In the genomic region with DNA sequence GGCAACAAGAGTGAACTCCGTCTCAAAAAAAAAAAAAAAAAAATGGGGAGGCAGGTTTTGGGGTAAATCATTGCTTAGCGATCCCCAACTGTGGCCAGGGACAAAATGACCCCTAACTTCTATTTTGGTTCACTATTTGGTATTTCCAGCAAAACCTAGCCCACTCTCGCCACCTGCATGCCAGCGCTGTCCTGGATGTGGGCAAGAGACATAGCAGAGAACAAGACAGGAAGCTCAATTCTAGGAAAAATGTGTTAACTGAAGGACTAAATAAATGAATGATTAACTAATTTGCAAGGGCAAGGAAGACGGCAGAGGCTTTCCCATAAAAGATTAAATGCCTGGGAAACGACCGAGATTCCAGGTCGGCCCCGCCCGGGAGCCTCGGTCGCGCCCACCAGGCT, we compare ENCODE assay signal across 8 cellular contexts. TPM values are rescaled to one million over a fixed set of nuclear protein-coding genes. Genes with fewer than 3 reads are reported as not detected.
A peak's percentile ranks its signal among the peaks of the same experiment; 100 is the strongest.
DNase-seq lines count a peak whose midpoint lies in the region; ATAC-seq lines count a peak whose summit lies in the region.

No MANE protein-coding gene starts in this region.

- no peaks in the 10 kb centered on the region for H3K79me2 ChIP-seq in ACC112 (ENCODE audit: control insufficient read depth, insufficient read depth, low read length, unreplicated experiment)
- peaks cover 9% of the 10 kb centered on the region; the same call in 1 of the 2 replicates for H3K79me2 ChIP-seq in GM23248 (ENCODE audit: insufficient read depth)

- peak overlapping the region; percentile 91 to 99 for H3K27ac Mint-ChIP-seq in activated naive CD4-positive, alpha-beta T cell treated with anti-CD3 and anti-CD28 coated beads, Interleukin-2, amount 50 U/mL, for 72 hours

- no peaks in the 10 kb centered on the region for H4K20me1 ChIP-seq in GM23248 (ENCODE audit: insufficient read depth)

- H3K9ac ChIP-seq in GM23248 (peak overlapping the region; percentile 92), iPS-20b (ENCODE audit: low read depth, low read length) (peak overlapping the region; percentile 92; the same call in 1 of the 2 replicates), stomach smooth muscle (ENCODE audit: low read length in 2 of 2) (peak overlapping the region; percentile 81 to 87)

- no peaks in the 10 kb centered on the region for H3K9me2 ChIP-seq in GM23248 (ENCODE audit: insufficient read depth)

- no peaks in the 10 kb centered on the region for H3K9me3 Mint-ChIP-seq in activated naive CD4-positive, alpha-beta T cell treated with anti-CD3 and anti-CD28 coated beads, Interleukin-2, amount 50 U/mL, for 72 hours

- H3K4me2 ChIP-seq in GM23248 (ENCODE audit: unreplicated experiment) = peak overlapping the region; percentile 84

- in situ Hi-C loops in GM23248 (cut with MboI) = loop anchor here (25.0 kb wide), 1 partner anchor 266 kb away; a partner anchor contains a TSS

- H3K9me3 ChIP-seq in GM23248 (ENCODE audit: low read depth) (no peaks in the 10 kb centered on the region), iPS-20b (ENCODE audit: insufficient read depth, low read depth, low read length) (no peaks in the 10 kb centered on the region), stomach smooth muscle (ENCODE audit: control insufficient read depth in 2 of 2, low read length in 2 of 2) (no peaks in the 10 kb centered on the region)

- no peaks in the 10 kb centered on the region for H3K36me3 ChIP-seq in ACC112 (ENCODE audit: insufficient read depth, low read length)
- no peaks in the 10 kb centered on the region for H3K36me3 ChIP-seq in GM23248 (ENCODE audit: low read depth)
- H3K36me3 ChIP-seq in iPS-20b (ENCODE audit: insufficient read depth, low read depth, low read length) = 0 out of 2 replicates have a peak, but pooled peaks cover 4% of the 10 kb centered on the region
- peaks cover 15 to 19% of the 10 kb centered on the region in 2 donors for H3K36me3 ChIP-seq in stomach smooth muscle (ENCODE audit: control insufficient read depth in 2 of 2, insufficient read depth in 2 of 2, low read length in 2 of 2)

- no peaks in the 10 kb centered on the region for H3F3A ChIP-seq in GM23248 (ENCODE audit: insufficient read depth)

- ATAC-seq in activated naive CD4-positive, alpha-beta T cell treated with anti-CD3 and anti-CD28 coated beads, Interleukin-2, amount 50 U/mL, for 72 hours = peak; percentile 0 to 1
- ATAC-seq in GM18498 (IDR thresholded peaks at IDR 0.05; ENCODE audit: unreplicated experiment) = no peak

- no peaks in the 10 kb centered on the region for H3K36me3 Mint-ChIP-seq in activated naive CD4-positive, alpha-beta T cell treated with anti-CD3 and anti-CD28 coated beads, Interleukin-2, amount 50 U/mL, for 72 hours

- H3K4me1 ChIP-seq in ACC112 (ENCODE audit: control insufficient read depth, insufficient read depth, low read length, unreplicated experiment) (peaks cover 5% of the 10 kb centered on the region), GM23248 (ENCODE audit: insufficient read depth) (0 out of 2 replicates have a peak, but pooled peaks cover 3% of the 10 kb centered on the region), iPS-20b (ENCODE audit: insufficient read depth, low read length) (no peaks in the 10 kb centered on the region), stomach smooth muscle (ENCODE audit: control insufficient read depth, insufficient read depth, low read length) (peaks cover 11% of the 10 kb centered on the region)

- H3K27me3 ChIP-seq in ACC112 (ENCODE audit: insufficient read depth, low read length) (no peaks in the 10 kb centered on the region), GM23248 (replicated peaks; ENCODE audit: insufficient read depth) (no peaks in the 10 kb centered on the region), iPS-20b (ENCODE audit: insufficient read depth, low read length) (no peaks in the 10 kb centered on the region), stomach smooth muscle (ENCODE audit: control insufficient read depth in 1 of 2, insufficient read depth in 2 of 2, low read length in 2 of 2) (no peaks in the 10 kb centered on the region)

- WGBS in GM23248 (ENCODE audit: low coverage in 1 of 2, low lambda C conversion rate in 2 of 2, missing lambda C conversion rate in 2 of 2), 2 experiments = 5 to 6% methylated on average over 13 of the region's 13 CpGs

- H3K4me3 ChIP-seq in ACC112 (ENCODE audit: low read depth, low read length) = peak overlapping the region; percentile 98
- H3K4me3 ChIP-seq in GM23248 = peak overlapping the region; percentile 83
- H3K4me3 ChIP-seq in iPS-20b (ENCODE audit: low read length) = peak overlapping the region; percentile 75
- peak overlapping the region; percentile 83 to 88 for H3K4me3 ChIP-seq in stomach smooth muscle (ENCODE audit: low read length in 2 of 2)

- DNase-seq in GM23248 (no peak), NCI-H1436 (lab: John Stamatoyannopoulos, UW) (no peak), NCI-H187 treated with DMSO at 0.1 percent for 48 hours (lab: John Stamatoyannopoulos, UW) (no peak)
- no peak for DNase-seq in activated naive CD4-positive, alpha-beta T cell treated with anti-CD3 and anti-CD28 coated beads, Interleukin-2, amount 50 U/mL, for 72 hours (ENCODE audit: low spot score in 2 of 2)

- H3K27ac ChIP-seq in ACC112 (ENCODE audit: low read depth, low read length) (peak overlapping the region; percentile 77), GM23248 (peak overlapping the region; percentile 94), iPS-20b (ENCODE audit: low read length) (no peak overlapping the region), stomach smooth muscle (ENCODE audit: low read length) (peak overlapping the region; percentile 86)

- H2AFZ ChIP-seq in ACC112 (ENCODE audit: low read length, unreplicated experiment) (peak overlapping the region; percentile 99), GM23248 (peak overlapping the region; percentile 91)

RNA-seq across cellular contexts. Expression of a gene that starts 0.4 kb away (rescaled TPM):
- total RNA-seq in GM23248 (2014; rRNA removed; shearing (Covaris generic)) = 10.9 and 18.7 TPM in 2 replicates
- polyA plus RNA-seq in GM23248 (2016; fragmentation: Nextera tagmentation; extraction: Ambion mirVana) = 10.5 and 12.5 TPM in 2 replicates
- total RNA-seq in activated naive CD4-positive, alpha-beta T cell treated with anti-CD3 and anti-CD28 coated beads, Interleukin-2, amount 50 U/mL, for 72 hours = 10 to 100 TPM in 1 of 2 donors, 1 to 10 TPM in 1; 8.1 to 12.4 TPM

RNA-seq across cellular contexts. Expression of a gene that starts 6.4 kb away (rescaled TPM):
- total RNA-seq in GM23248 (2014; rRNA removed; shearing (Covaris generic)) = 1.6 and 5.8 TPM in 2 replicates
- polyA plus RNA-seq in GM23248 (2016; fragmentation: Nextera tagmentation; extraction: Ambion mirVana) = 1.5 and 1.7 TPM in 2 replicates
- total RNA-seq in activated naive CD4-positive, alpha-beta T cell treated with anti-CD3 and anti-CD28 coated beads, Interleukin-2, amount 50 U/mL, for 72 hours = 1 to 10 TPM; 3.1 to 4.9 TPM

RNA-seq across cellular contexts. Expression of a gene that starts 16.5 kb away (rescaled TPM):
- 34.0 and 55.7 TPM in 2 replicates for total RNA-seq in GM23248 (2014; rRNA removed; shearing (Covaris generic))
- 52.2 and 55.0 TPM in 2 replicates for polyA plus RNA-seq in GM23248 (2016; fragmentation: Nextera tagmentation; extraction: Ambion mirVana)
- total RNA-seq in activated naive CD4-positive, alpha-beta T cell treated with anti-CD3 and anti-CD28 coated beads, Interleukin-2, amount 50 U/mL, for 72 hours = 10 to 100 TPM in 1 of 2 donors, 1 to 10 TPM in 1; 9.2 to 17.0 TPM

RNA-seq across cellular contexts. Expression of a gene that starts 16.9 kb away (rescaled TPM):
- total RNA-seq in GM23248 (2014; rRNA removed; shearing (Covaris generic)) = 781 and 915 TPM in 2 replicates
- polyA plus RNA-seq in GM23248 (2016; fragmentation: Nextera tagmentation; extraction: Ambion mirVana) = 996 and 1,025 TPM in 2 replicates
- 100 to 1,000 TPM; 412 to 421 TPM for total RNA-seq in activated naive CD4-positive, alpha-beta T cell treated with anti-CD3 and anti-CD28 coated beads, Interleukin-2, amount 50 U/mL, for 72 hours

RNA-seq across cellular contexts. Expression of a gene that starts 41.4 kb away (rescaled TPM):
- 81.8 and 90.2 TPM in 2 replicates for total RNA-seq in GM23248 (2014; rRNA removed; shearing (Covaris generic))
- 42.4 and 43.0 TPM in 2 replicates for polyA plus RNA-seq in GM23248 (2016; fragmentation: Nextera tagmentation; extraction: Ambion mirVana)
- 10 to 100 TPM in 1 of 2 donors, 1 to 10 TPM in 1; 9.3 to 10.1 TPM for total RNA-seq in activated naive CD4-positive, alpha-beta T cell treated with anti-CD3 and anti-CD28 coated beads, Interleukin-2, amount 50 U/mL, for 72 hours
